ENCODE assay signal across 29 cellular contexts in the genomic region with DNA sequence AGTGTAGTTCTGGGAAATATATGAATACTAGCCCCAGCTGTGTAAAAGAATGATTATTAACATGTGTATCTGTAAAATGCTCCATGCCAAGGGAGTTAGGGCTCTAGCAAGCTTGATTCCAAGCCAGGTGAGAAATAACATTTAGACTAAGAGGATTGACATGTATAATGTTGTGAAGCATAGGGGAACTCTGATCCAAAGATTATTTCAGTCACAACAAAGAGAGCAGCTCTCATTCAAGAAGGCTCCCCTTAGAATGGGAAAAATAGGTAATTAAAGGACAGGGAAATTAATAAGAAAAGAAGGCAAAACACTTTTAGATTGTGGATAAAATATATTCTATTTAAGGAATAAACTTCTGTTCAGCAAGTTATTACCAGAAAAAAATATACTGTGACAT.
DNase-seq lines count a peak whose midpoint lies in the region; ATAC-seq and TF ChIP-seq lines count a peak whose summit lies in the region.
"Had no signal": no experiment of that assay in that cellular context is flagged by ENCODE, and none has a peak within 500 bp of the region (broad histone marks: within the 10 kb centered on the region; RNA-seq: fewer than 3 reads in every experiment).

No MANE protein-coding gene starts in this region.

- H2BK15ac ChIP-seq in neuronal stem cell (ENCODE audit: low read length), result no peak overlapping the region

- no peak overlapping the region for H2BK12ac ChIP-seq in neuronal stem cell (ENCODE audit: low read length)

- H3F3A ChIP-seq in neural cell (ENCODE audit: insufficient read depth, low read length, poor library complexity, severe bottlenecking), result no peaks in the 10 kb centered on the region

- no peak overlapping the region for H2AFZ ChIP-seq in neural cell (ENCODE audit: low read depth, low read length)
- H2AFZ ChIP-seq in neuronal stem cell (ENCODE audit: low read length), result peak overlapping the region; percentile 4

- peaks cover 0 to 7% of the 10 kb centered on the region in 2 donors for H3K4me1 ChIP-seq in neuronal stem cell (ENCODE audit: control insufficient read depth in 2 of 2, insufficient read depth in 1 of 2, low read depth in 1 of 2, low read length in 2 of 2)
- H3K4me1 ChIP-seq: A549; BE2C; BLaER1; BLaER1 treated with 17β-estradiol and CSF1 and Interleukin-3, amounts not matched to agents 10 nM and 100 nM; Caco-2 had no signal

- H2BK5ac ChIP-seq in neuronal stem cell (ENCODE audit: low read length), result no peak overlapping the region

- no peak overlapping the region for H3K14ac ChIP-seq in neuronal stem cell (ENCODE audit: low read length)

- H2AK5ac ChIP-seq in neuronal stem cell (ENCODE audit: low read depth, low read length), result no peak overlapping the region

- H2BK120ac ChIP-seq in neuronal stem cell (ENCODE audit: low read depth, low read length), result no peak overlapping the region

- H4K8ac ChIP-seq in neuronal stem cell (ENCODE audit: low read depth, low read length), result no peak overlapping the region

- no peaks in the 10 kb centered on the region for H3K9me2 ChIP-seq in neural cell (ENCODE audit: insufficient read depth, low read length)

- H4K20me1 ChIP-seq in neural cell (ENCODE audit: insufficient read depth), result no peaks in the 10 kb centered on the region
- H4K20me1 ChIP-seq: BLaER1; BLaER1 treated with 17β-estradiol and CSF1 and Interleukin-3, amounts not matched to agents 10 nM and 100 nM had no signal

- H3K9me3 ChIP-seq in neural cell (ENCODE audit: low read length) (no peaks in the 10 kb centered on the region), neuronal stem cell (replicated peaks in 1 of 2; ENCODE audit: control insufficient read depth in 2 of 2, insufficient read depth in 1 of 2, low read depth in 1 of 2, low read length in 2 of 2) (peaks cover 0 to 5% of the 10 kb centered on the region in 2 donors)
- H3K9me3 ChIP-seq: A549; BE2C; BLaER1; BLaER1 treated with 17β-estradiol and CSF1 and Interleukin-3, amounts not matched to agents 10 nM and 100 nM; Caco-2 had no signal

- no peak overlapping the region for H3K4ac ChIP-seq in neuronal stem cell (ENCODE audit: low read length)

- peak; percentile 75 for TF ChIP-seq EP300 in neural cell (conservative IDR thresholded peaks at IDR 0.05; ENCODE audit: poor library complexity, severe bottlenecking)

- H3K23ac ChIP-seq in neuronal stem cell (ENCODE audit: low read depth, low read length, poor library complexity), result no peak overlapping the region

- H3K4me2 ChIP-seq in neural cell (ENCODE audit: low read length) (peak overlapping the region; percentile 13), neuronal stem cell (ENCODE audit: insufficient read depth, low read length, poor library complexity, severe bottlenecking) (no peak overlapping the region)
- H3K4me2 ChIP-seq: A549; BLaER1; BLaER1 treated with 17β-estradiol and CSF1 and Interleukin-3, amounts not matched to agents 10 nM and 100 nM had no signal

- no peak overlapping the region for H3K4me3 ChIP-seq in neural cell (ENCODE audit: low read length)
- no peak overlapping the region for H3K4me3 ChIP-seq in neuronal stem cell (ENCODE audit: low read length in 2 of 2)
- H3K4me3 ChIP-seq: A549; BLaER1; BLaER1 treated with 17β-estradiol and CSF1 and Interleukin-3, amounts not matched to agents 10 nM and 100 nM had no signal

- DNase-seq in neuronal stem cell (ENCODE audit: low spot score) (no peak), NCI-H2196 treated with DMSO at 0.1 percent for 48 hours (lab: John Stamatoyannopoulos, UW; ENCODE audit: unreplicated experiment) (no peak)
- DNase-seq: 8988T; ACHN; AML-193; BE2C; C1 segment of cervical spinal cord; Caco-2; Calu3; CD4-positive, alpha-beta memory T cell; CD4-positive, alpha-beta T cell; CD4-positive, CD25-positive, alpha-beta regulatory T cell; CD8-positive, alpha-beta memory T cell; CD8-positive, alpha-beta T cell; COR-L47; DMS 273 treated with DMSO at 0.1 percent for 48 hours; DMS153; DMS53; DMS79; DMS79 treated with DMSO at 0.1 percent for 48 hours; DND-41; EL had no signal

- no peak for TF ChIP-seq RAD21 in neural cell (conservative IDR thresholded peaks at IDR 0.05)

- no peak for ATAC-seq in HG03571 (IDR thresholded peaks at IDR 0.05; ENCODE audit: unreplicated experiment)
- ATAC-seq: A549; CD8-positive, alpha-beta T cell had no signal

- H3K9ac ChIP-seq in neural cell (ENCODE audit: low read length) (no peak overlapping the region), neuronal stem cell (ENCODE audit: low read depth, low read length, poor library complexity) (no peak overlapping the region)
- H3K9ac ChIP-seq: BLaER1; BLaER1 treated with 17β-estradiol and CSF1 and Interleukin-3, amounts not matched to agents 10 nM and 100 nM had no signal

- no peaks in the 10 kb centered on the region for H3K36me3 ChIP-seq in neural cell (ENCODE audit: insufficient read depth, low read length)
- no peaks in the 10 kb centered on the region for H3K36me3 ChIP-seq in neuronal stem cell (replicated peaks in 1 of 2; ENCODE audit: control insufficient read depth in 2 of 2, insufficient read depth in 2 of 2, low read length in 2 of 2)
- H3K36me3 ChIP-seq: BE2C; BLaER1; BLaER1 treated with 17β-estradiol and CSF1 and Interleukin-3, amounts not matched to agents 10 nM and 100 nM had no signal

- no peaks in the 10 kb centered on the region for H3K79me1 ChIP-seq in neuronal stem cell (ENCODE audit: low read depth, low read length)

- no peaks in the 10 kb centered on the region for H3K79me2 ChIP-seq in neural cell (replicated peaks; ENCODE audit: insufficient read depth, low read length)

- no peak for TF ChIP-seq CTCF in neural cell (IDR thresholded peaks at IDR 0.05; ENCODE audit: poor library complexity, severe bottlenecking)

- H3K18ac ChIP-seq in neuronal stem cell (ENCODE audit: low read length), result no peak overlapping the region

- H3K27ac ChIP-seq in neural cell (ENCODE audit: low read length) (no peak overlapping the region), neuronal stem cell (replicated peaks; ENCODE audit: low read length) (no peak overlapping the region)
- H3K27ac ChIP-seq: 22Rv1; A549; BLaER1; BLaER1 treated with 17β-estradiol and CSF1 and Interleukin-3, amounts not matched to agents 10 nM and 100 nM; C4-2B had no signal

- H4K91ac ChIP-seq in neuronal stem cell (ENCODE audit: low read depth, low read length, poor library complexity), result no peak overlapping the region

- H3K27me3 ChIP-seq in neural cell (ENCODE audit: insufficient read depth, low read depth, low read length) (no peaks in the 10 kb centered on the region), neuronal stem cell (ENCODE audit: control insufficient read depth in 3 of 3, insufficient read depth in 3 of 3, low read depth in 1 of 3, low read length in 3 of 3) (no peaks in the 10 kb centered on the region)
- H3K27me3 ChIP-seq: BE2C; BLaER1; BLaER1 treated with 17β-estradiol and CSF1 and Interleukin-3, amounts not matched to agents 10 nM and 100 nM had no signal

TF ChIP-seq in neural cell, 6 proteins besides CTCF, POLR2A, EP300 and RAD21:
- no peak for TF ChIP-seq MXI1 (conservative IDR thresholded peaks at IDR 0.05; ENCODE audit: poor library complexity, severe bottlenecking)
- peak; percentile 67 for TF ChIP-seq POLR2AphosphoS5 (IDR thresholded peaks at IDR 0.05)
